8 cellular contexts compared by ENCODE assay signal in genomic region chr22:50260434-50260800, GRCh38. TPM values are rescaled to one million over a fixed set of nuclear protein-coding genes. Genes with fewer than 3 reads are reported as not detected.
DNase-seq lines count a peak whose midpoint lies in the region; TF ChIP-seq lines count a peak whose summit lies in the region.

No MANE protein-coding gene starts in this region.

- H4K91ac ChIP-seq in trophoblast cell (ENCODE audit: low read depth, low read length) = no peak overlapping the region

- peak overlapping the region; percentile 56 for H3K4me3 ChIP-seq in NT2/D1 (ENCODE audit: insufficient read length, low read depth)
- peak overlapping the region; percentile 6 to 72 (median 59) for H3K4me3 ChIP-seq in dorsolateral prefrontal cortex
- H3K4me3 ChIP-seq in trophoblast cell (ENCODE audit: low read depth, low read length) = peak overlapping the region; percentile 20
- no peak overlapping the region for H3K4me3 ChIP-seq in effector memory CD4-positive, alpha-beta T cell (ENCODE audit: insufficient read depth, low read depth, low read length, poor library complexity, severe bottlenecking)

- H3K14ac ChIP-seq in trophoblast cell (ENCODE audit: low read length) = no peak overlapping the region

- H3K23ac ChIP-seq in trophoblast cell (ENCODE audit: low read length) = no peak overlapping the region

- H3K79me2 ChIP-seq in trophoblast cell (ENCODE audit: control insufficient read depth, insufficient read depth, low read length, poor library complexity) = no peaks in the 10 kb centered on the region

- no peak overlapping the region for H2BK120ac ChIP-seq in trophoblast cell (ENCODE audit: insufficient read depth, low read length, poor library complexity)

- H4K8ac ChIP-seq in trophoblast cell (ENCODE audit: low read depth, low read length) = no peak overlapping the region

- no peak overlapping the region for H3K18ac ChIP-seq in trophoblast cell (ENCODE audit: low read length)

- H3K36me3 ChIP-seq in NT2/D1 (ENCODE audit: insufficient read depth, insufficient read length, low read length) (peaks cover 5% of the 10 kb centered on the region), trophoblast cell (ENCODE audit: control insufficient read depth in 1 of 2, insufficient read depth in 2 of 2, low read length in 2 of 2) (no peaks in the 10 kb centered on the region)
- H3K36me3 ChIP-seq in effector memory CD4-positive, alpha-beta T cell (ENCODE audit: control insufficient read depth, insufficient read depth, low read length) = no peaks in the 10 kb centered on the region

- intact Hi-C loops in dorsolateral prefrontal cortex (cut with DNase I) = no loop called here

- peaks cover 2% of the 10 kb centered on the region for H3K27me3 ChIP-seq in NT2/D1 (ENCODE audit: insufficient read depth, insufficient read length)
- peaks cover 0 to 31% (median 0%) of the 10 kb centered on the region in 45 donors for H3K27me3 ChIP-seq in dorsolateral prefrontal cortex
- H3K27me3 ChIP-seq in trophoblast cell (ENCODE audit: insufficient read depth, low read length) = peaks cover 9% of the 10 kb centered on the region
- peaks cover 17% of the 10 kb centered on the region for H3K27me3 ChIP-seq in effector memory CD4-positive, alpha-beta T cell (replicated peaks; ENCODE audit: control insufficient read depth, insufficient read depth, low read length, poor library complexity, severe bottlenecking)

- DNase-seq in ELR (ENCODE audit: low read depth) (peak; percentile 48), NT2/D1 (ENCODE audit: low read depth, low spot score) (no peak), dorsolateral prefrontal cortex (no peak), trophoblast cell (no peak), NCI-H146 treated with DMSO at 0.1 percent for 48 hours (lab: John Stamatoyannopoulos, UW; ENCODE audit: unreplicated experiment) (no peak), erythroblast (lab: John Stamatoyannopoulos, UW) (no peak)
- DNase-seq in effector memory CD4-positive, alpha-beta T cell = no peak
- no peak for DNase-seq in stimulated activated CD4-positive, alpha-beta T cell treated with anti-CD3 and anti-CD28 coated beads, Interleukin-4, amount 100 ng/mL, for 24 hours

- H3K79me1 ChIP-seq in trophoblast cell (ENCODE audit: low read length) = no peaks in the 10 kb centered on the region

- H3K9me3 ChIP-seq in NT2/D1 (ENCODE audit: insufficient read depth, low read length) (no peaks in the 10 kb centered on the region), trophoblast cell (ENCODE audit: insufficient read depth, low read depth, low read length) (no peaks in the 10 kb centered on the region)
- no peaks in the 10 kb centered on the region for H3K9me3 ChIP-seq in effector memory CD4-positive, alpha-beta T cell (ENCODE audit: control insufficient read depth, low read length)

- H3K4ac ChIP-seq in trophoblast cell (ENCODE audit: low read depth, low read length) = no peak overlapping the region

- H3K27ac ChIP-seq in dorsolateral prefrontal cortex = peak overlapping the region in 52 of 59 donors; percentile 19 to 88 (median 76)
- H3K27ac ChIP-seq in trophoblast cell (ENCODE audit: low read depth, low read length) = no peak overlapping the region
- no peak overlapping the region for H3K27ac ChIP-seq in effector memory CD4-positive, alpha-beta T cell (ENCODE audit: insufficient read depth, low read length, poor library complexity, severe bottlenecking)

- TF ChIP-seq POLR2A in erythroblast (IDR thresholded peaks at IDR 0.05; ENCODE audit: low read length) = no peak

- no peak overlapping the region for H2BK5ac ChIP-seq in trophoblast cell (ENCODE audit: low read depth, low read length, poor library complexity)

- no peak overlapping the region for H4K12ac ChIP-seq in trophoblast cell (ENCODE audit: low read depth, low read length)

- no peak overlapping the region for H2AK5ac ChIP-seq in trophoblast cell (ENCODE audit: low read length)

- H2BK12ac ChIP-seq in trophoblast cell (ENCODE audit: low read length) = no peak overlapping the region

- TF ChIP-seq CTCF in dorsolateral prefrontal cortex (IDR thresholded peaks at IDR 0.05 in 54 of 56, conservative IDR thresholded peaks at IDR 0.05 in 2 of 56; ENCODE audit: low read depth in 1 of 56, partially characterized antibody in 56 of 56) = no peak

- peak overlapping the region; percentile 35 for H2AFZ ChIP-seq in trophoblast cell (ENCODE audit: insufficient read depth, low read length, poor library complexity)

- no CpG with 5 or more reads among the region's 11 CpGs for WGBS in trophoblast cell (ENCODE audit: extremely low coverage, insufficient coverage, insufficient read length)

- H3K9ac ChIP-seq in NT2/D1 (ENCODE audit: insufficient read length, low read depth) = peak overlapping the region; percentile 80
- no peak overlapping the region for H3K9ac ChIP-seq in trophoblast cell (ENCODE audit: low read length)

- H3K4me1 ChIP-seq in NT2/D1 (ENCODE audit: insufficient read depth, insufficient read length) (peaks cover 19% of the 10 kb centered on the region), trophoblast cell (ENCODE audit: control insufficient read depth in 1 of 2, insufficient read depth in 2 of 2, low read length in 2 of 2) (peaks cover 17 to 20% of the 10 kb centered on the region in 2 experiments)
- H3K4me1 ChIP-seq in effector memory CD4-positive, alpha-beta T cell (ENCODE audit: control insufficient read depth, insufficient read depth, low read length, poor library complexity, severe bottlenecking) = no peaks in the 10 kb centered on the region

- peak overlapping the region; percentile 74 for H3K4me2 ChIP-seq in trophoblast cell (ENCODE audit: low read length)

RNA-seq across cellular contexts. Expression of gene MAPK12, which starts 1.1 kb away (rescaled TPM):
- total RNA-seq in dorsolateral prefrontal cortex = 10 to 100 TPM; 21.8 to 70.3 (median 34.7) TPM
- 2.5 and 2.7 TPM in 2 replicates for polyA plus RNA-seq in trophoblast cell (2013)

RNA-seq across cellular contexts. Expression of gene HDAC10, which starts 9.4 kb away (rescaled TPM):
- total RNA-seq in dorsolateral prefrontal cortex = 10 to 100 TPM; 20.2 to 75.9 (median 39.0) TPM
- 16.1 TPM in 2 replicates for polyA plus RNA-seq in trophoblast cell (2013)

RNA-seq across cellular contexts. Expression of gene MAPK11, which starts 9.8 kb away (rescaled TPM):
- 10 to 100 TPM; 25.8 to 78.7 (median 55.8) TPM for total RNA-seq in dorsolateral prefrontal cortex
- polyA plus RNA-seq in trophoblast cell (2013) = 0.15 and 0.29 TPM in 2 replicates

RNA-seq across cellular contexts. Expression of gene TUBGCP6, which starts 15.6 kb away (rescaled TPM):
- 10 to 100 TPM; 40.5 to 94.4 (median 60.7) TPM for total RNA-seq in dorsolateral prefrontal cortex
- polyA plus RNA-seq in trophoblast cell (2013) = 9.8 and 10.1 TPM in 2 replicates

RNA-seq across cellular contexts. Expression of gene PLXNB2, which starts 47.0 kb away (rescaled TPM):
- 100 to 1,000 TPM in 7 of 120 experiments, 10 to 100 TPM in 113; 45.2 to 131 (median 74.5) TPM for total RNA-seq in dorsolateral prefrontal cortex
- polyA plus RNA-seq in trophoblast cell (2013) = 61.9 and 66.1 TPM in 2 replicates

Comparison
In these comparisons a context has a peak if more than half of its experiments do, and no peak if none do; other contexts are left out.
1. H3K27ac ChIP-seq: peak in dorsolateral prefrontal cortex (52 of 59); none in trophoblast cell (single experiment) and effector memory CD4-positive, alpha-beta T cell (single experiment).